11 cellular contexts compared by ENCODE assay signal in genomic region chr4:145545538-145546224, GRCh38.
A peak's percentile ranks its signal among the peaks of the same experiment; 100 is the strongest.
DNase-seq lines count a peak whose midpoint lies in the region; ATAC-seq, FAIRE-seq and TF ChIP-seq lines count a peak whose summit lies in the region.
"Had no signal": no experiment of that assay in that cellular context is flagged by ENCODE, and none has a peak within 500 bp of the region (broad histone marks: within the 10 kb centered on the region; RNA-seq: fewer than 3 reads in every experiment).

No MANE protein-coding gene starts in this region.

- H3K27me3 ChIP-seq in skeletal muscle satellite cell (ENCODE audit: control insufficient read depth, insufficient read depth, low read length) = no peaks in the 10 kb centered on the region
- H3K27me3 ChIP-seq: ovary had no signal

- peaks cover 5% of the 10 kb centered on the region for H3K36me3 ChIP-seq in skeletal muscle satellite cell (ENCODE audit: insufficient read depth, low read length)
- H3K36me3 ChIP-seq: ovary had no signal

- no peaks in the 10 kb centered on the region for H3K9me3 ChIP-seq in skeletal muscle satellite cell (replicated peaks; ENCODE audit: low read length)
- H3K9me3 ChIP-seq: ovary had no signal

- H3K4me3 ChIP-seq in fibroblast of villous mesenchyme (ENCODE audit: low read depth, low read length) (no peak overlapping the region), skeletal muscle satellite cell (ENCODE audit: low read length) (no peak overlapping the region)
- H3K4me3 ChIP-seq: ovary had no signal

- H3K4me1 ChIP-seq in skeletal muscle satellite cell (ENCODE audit: control insufficient read depth, insufficient read depth, low read length) = peaks cover 19% of the 10 kb centered on the region

- no peak overlapping the region for H3K9ac ChIP-seq in skeletal muscle satellite cell (ENCODE audit: low read depth, low read length)

- no peak for ATAC-seq in GM21390 (IDR thresholded peaks at IDR 0.05; ENCODE audit: unreplicated experiment)
- ATAC-seq: activated naive CD8-positive, alpha-beta T cell treated with anti-CD3 and anti-CD28 coated beads, Interleukin-2, amount 50 U/mL, for 24 hours had no signal

- peak overlapping the region; percentile 35 for H3K4me2 ChIP-seq in skeletal muscle satellite cell (ENCODE audit: low read length)

- TF ChIP-seq CTCF in fibroblast of villous mesenchyme (IDR thresholded peaks at IDR 0.05; ENCODE audit: insufficient read depth, low read depth, low read length) = no peak

- peak; percentile 26 for FAIRE-seq in GM18507 (lab: Jason Lieb, UNC)
- peak; percentile 84 for FAIRE-seq in RCC 7860 (lab: Jason Lieb, UNC)

- DNase-seq in GM18507 (ENCODE audit: extremely low spot score, insufficient read length, low read depth) (no peak), RCC 7860 (ENCODE audit: low spot score) (peak; percentile 42), fibroblast of villous mesenchyme (ENCODE audit: low read depth) (peak; percentile 95), NCI-H524 (lab: John Stamatoyannopoulos, UW) (no peak), mesenteric fat pad (ENCODE audit: low spot score) (no peak)
- no peak for DNase-seq in stimulated activated CD4-positive, alpha-beta T cell treated with anti-CD3 and anti-CD28 coated beads, Interleukin-12 subunit alpha, Interleukin-12 subunit beta, amount 100 ng/mL, for 4 hours
- DNase-seq: activated naive CD8-positive, alpha-beta T cell treated with anti-CD3 and anti-CD28 coated beads, Interleukin-2, amount 50 U/mL, for 24 hours; NCI-H774; ovary had no signal

Comparison
In these comparisons a context has a peak if more than half of its experiments do, and no peak if none do; other contexts are left out.
1. DNase-seq: peak in RCC 7860 (single experiment) and fibroblast of villous mesenchyme (single experiment); none in GM18507 (single experiment), NCI-H524 (0 of 2), mesenteric fat pad (single experiment) and stimulated activated CD4-positive, alpha-beta T cell treated with anti-CD3 and anti-CD28 coated beads, Interleukin-12 subunit alpha, Interleukin-12 subunit beta, amount 100 ng/mL, for 4 hours (single experiment).